1 cellular context compared by ENCODE assay signal in the genomic region with DNA sequence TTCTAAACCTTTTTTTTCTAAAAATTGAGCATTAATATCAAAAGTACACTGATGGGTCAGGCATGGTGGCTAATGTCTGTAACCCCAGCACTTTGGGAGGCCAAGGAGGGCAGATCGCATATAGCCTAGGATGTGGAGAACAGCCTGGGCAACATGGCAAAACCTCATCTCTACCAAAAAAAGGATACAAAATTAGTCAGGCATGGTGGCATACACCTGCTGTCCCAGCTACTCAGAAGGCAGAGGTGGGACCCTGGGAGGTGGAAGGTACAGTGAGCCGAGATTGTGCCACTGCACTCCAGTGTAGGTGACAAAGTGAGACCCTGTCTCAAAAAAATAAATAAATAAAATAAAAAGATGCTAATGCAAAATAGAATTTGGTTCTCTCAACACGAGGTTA.
TF ChIP-seq lines count a peak whose summit lies in the region.

No MANE protein-coding gene starts in this region.

TF ChIP-seq in SK-N-SH, 30 proteins besides CTCF, POLR2A, EP300 and RAD21 (continued from another document):
- TF ChIP-seq ELF1 (IDR thresholded peaks at IDR 0.05) = no peak
- TF ChIP-seq TCF12 (IDR thresholded peaks at IDR 0.05) = no peak
- TF ChIP-seq, protein P1, sequence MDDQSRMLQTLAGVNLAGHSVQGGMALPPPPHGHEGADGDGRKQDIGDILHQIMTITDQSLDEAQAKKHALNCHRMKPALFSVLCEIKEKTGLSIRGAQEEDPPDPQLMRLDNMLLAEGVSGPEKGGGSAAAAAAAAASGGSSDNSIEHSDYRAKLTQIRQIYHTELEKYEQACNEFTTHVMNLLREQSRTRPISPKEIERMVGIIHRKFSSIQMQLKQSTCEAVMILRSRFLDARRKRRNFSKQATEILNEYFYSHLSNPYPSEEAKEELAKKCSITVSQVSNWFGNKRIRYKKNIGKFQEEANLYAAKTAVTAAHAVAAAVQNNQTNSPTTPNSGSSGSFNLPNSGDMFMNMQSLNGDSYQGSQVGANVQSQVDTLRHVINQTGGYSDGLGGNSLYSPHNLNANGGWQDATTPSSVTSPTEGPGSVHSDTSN (IDR thresholded peaks at IDR 0.05) = no peak
- no peak for TF ChIP-seq RCOR1 (IDR thresholded peaks at IDR 0.05; ENCODE audit: low read length)
- TF ChIP-seq RXRA (IDR thresholded peaks at IDR 0.05; ENCODE audit: borderline replicate concordance, low read depth) = no peak
- no peak for TF ChIP-seq FOXM1 (IDR thresholded peaks at IDR 0.05; ENCODE audit: low read depth)
- no peak for TF ChIP-seq GABPA (IDR thresholded peaks at IDR 0.05; ENCODE audit: low read depth)
TF ChIP-seq in SK-N-SH: peak in this region for 0.
